ENCODE assay signal across 2 cellular contexts in the genomic region with DNA sequence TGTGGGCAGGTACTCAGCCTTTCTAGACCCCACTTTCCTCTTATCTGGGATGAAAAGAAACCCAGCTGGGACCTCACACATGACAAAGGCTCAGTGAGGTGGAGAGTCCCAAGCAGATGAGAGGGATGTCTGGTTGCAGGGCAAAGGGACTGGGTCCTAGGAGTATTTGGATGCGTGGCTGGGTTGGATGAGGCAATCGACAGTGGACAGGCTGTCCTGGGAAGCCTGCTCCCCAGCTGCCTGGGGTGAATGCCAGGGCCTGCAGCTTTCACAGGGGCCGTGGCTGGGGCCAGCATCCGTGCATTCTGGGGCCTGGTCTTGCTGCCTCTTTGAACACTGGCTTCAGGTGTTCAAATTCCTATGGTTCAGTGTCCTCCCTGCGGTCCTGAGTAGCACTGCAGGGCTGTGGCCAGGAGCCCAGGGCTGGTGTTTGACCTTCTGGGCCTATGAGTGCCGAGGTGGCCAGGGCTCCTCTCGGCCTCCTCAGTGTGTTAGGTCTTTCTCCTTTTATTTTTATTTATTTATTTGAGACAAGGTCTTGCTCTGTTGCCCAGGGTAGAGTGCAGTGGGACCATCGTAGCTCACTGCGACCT.
TF ChIP-seq lines count a peak whose summit lies in the region.

No MANE protein-coding gene starts in this region.

TF ChIP-seq in WTC11, 78 proteins besides CTCF, POLR2A, EP300 and RAD21:
- TF ChIP-seq PRRX2 (CRISPR knock-in tag; IDR thresholded peaks at IDR 0.05) = no peak
- TF ChIP-seq NR2C2 (CRISPR knock-in tag; IDR thresholded peaks at IDR 0.05) = no peak

TF ChIP-seq in HepG2, 621 proteins besides CTCF, POLR2A, EP300 and RAD21:
- no peak for TF ChIP-seq SRSF4 (IDR thresholded peaks at IDR 0.05; ENCODE audit: low read depth, low read length, poor library complexity, severe bottlenecking)
- TF ChIP-seq ZFP36L1 (CRISPR knock-in tag; IDR thresholded peaks at IDR 0.05) = no peak
- TF ChIP-seq, protein P1, sequence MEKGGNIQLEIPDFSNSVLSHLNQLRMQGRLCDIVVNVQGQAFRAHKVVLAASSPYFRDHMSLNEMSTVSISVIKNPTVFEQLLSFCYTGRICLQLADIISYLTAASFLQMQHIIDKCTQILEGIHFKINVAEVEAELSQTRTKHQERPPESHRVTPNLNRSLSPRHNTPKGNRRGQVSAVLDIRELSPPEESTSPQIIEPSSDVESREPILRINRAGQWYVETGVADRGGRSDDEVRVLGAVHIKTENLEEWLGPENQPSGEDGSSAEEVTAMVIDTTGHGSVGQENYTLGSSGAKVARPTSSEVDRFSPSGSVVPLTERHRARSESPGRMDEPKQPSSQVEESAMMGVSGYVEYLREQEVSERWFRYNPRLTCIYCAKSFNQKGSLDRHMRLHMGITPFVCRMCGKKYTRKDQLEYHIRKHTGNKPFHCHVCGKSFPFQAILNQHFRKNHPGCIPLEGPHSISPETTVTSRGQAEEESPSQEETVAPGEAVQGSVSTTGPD (CRISPR knock-in tag; IDR thresholded peaks at IDR 0.05) = no peak
- TF ChIP-seq ZNF703 (CRISPR knock-in tag; IDR thresholded peaks at IDR 0.05; ENCODE audit: borderline replicate concordance) = no peak
- TF ChIP-seq, protein P2, sequence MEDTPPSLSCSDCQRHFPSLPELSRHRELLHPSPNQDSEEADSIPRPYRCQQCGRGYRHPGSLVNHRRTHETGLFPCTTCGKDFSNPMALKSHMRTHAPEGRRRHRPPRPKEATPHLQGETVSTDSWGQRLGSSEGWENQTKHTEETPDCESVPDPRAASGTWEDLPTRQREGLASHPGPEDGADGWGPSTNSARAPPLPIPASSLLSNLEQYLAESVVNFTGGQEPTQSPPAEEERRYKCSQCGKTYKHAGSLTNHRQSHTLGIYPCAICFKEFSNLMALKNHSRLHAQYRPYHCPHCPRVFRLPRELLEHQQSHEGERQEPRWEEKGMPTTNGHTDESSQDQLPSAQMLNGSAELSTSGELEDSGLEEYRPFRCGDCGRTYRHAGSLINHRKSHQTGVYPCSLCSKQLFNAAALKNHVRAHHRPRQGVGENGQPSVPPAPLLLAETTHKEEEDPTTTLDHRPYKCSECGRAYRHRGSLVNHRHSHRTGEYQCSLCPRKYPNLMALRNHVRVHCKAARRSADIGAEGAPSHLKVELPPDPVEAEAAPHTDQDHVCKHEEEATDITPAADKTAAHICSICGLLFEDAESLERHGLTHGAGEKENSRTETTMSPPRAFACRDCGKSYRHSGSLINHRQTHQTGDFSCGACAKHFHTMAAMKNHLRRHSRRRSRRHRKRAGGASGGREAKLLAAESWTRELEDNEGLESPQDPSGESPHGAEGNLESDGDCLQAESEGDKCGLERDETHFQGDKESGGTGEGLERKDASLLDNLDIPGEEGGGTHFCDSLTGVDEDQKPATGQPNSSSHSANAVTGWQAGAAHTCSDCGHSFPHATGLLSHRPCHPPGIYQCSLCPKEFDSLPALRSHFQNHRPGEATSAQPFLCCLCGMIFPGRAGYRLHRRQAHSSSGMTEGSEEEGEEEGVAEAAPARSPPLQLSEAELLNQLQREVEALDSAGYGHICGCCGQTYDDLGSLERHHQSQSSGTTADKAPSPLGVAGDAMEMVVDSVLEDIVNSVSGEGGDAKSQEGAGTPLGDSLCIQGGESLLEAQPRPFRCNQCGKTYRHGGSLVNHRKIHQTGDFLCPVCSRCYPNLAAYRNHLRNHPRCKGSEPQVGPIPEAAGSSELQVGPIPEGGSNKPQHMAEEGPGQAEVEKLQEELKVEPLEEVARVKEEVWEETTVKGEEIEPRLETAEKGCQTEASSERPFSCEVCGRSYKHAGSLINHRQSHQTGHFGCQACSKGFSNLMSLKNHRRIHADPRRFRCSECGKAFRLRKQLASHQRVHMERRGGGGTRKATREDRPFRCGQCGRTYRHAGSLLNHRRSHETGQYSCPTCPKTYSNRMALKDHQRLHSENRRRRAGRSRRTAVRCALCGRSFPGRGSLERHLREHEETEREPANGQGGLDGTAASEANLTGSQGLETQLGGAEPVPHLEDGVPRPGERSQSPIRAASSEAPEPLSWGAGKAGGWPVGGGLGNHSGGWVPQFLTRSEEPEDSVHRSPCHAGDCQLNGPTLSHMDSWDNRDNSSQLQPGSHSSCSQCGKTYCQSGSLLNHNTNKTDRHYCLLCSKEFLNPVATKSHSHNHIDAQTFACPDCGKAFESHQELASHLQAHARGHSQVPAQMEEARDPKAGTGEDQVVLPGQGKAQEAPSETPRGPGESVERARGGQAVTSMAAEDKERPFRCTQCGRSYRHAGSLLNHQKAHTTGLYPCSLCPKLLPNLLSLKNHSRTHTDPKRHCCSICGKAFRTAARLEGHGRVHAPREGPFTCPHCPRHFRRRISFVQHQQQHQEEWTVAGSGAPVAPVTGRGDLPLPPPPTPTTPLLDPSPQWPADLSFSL (CRISPR knock-in tag; IDR thresholded peaks at IDR 0.05) = no peak
- TF ChIP-seq, protein P3, sequence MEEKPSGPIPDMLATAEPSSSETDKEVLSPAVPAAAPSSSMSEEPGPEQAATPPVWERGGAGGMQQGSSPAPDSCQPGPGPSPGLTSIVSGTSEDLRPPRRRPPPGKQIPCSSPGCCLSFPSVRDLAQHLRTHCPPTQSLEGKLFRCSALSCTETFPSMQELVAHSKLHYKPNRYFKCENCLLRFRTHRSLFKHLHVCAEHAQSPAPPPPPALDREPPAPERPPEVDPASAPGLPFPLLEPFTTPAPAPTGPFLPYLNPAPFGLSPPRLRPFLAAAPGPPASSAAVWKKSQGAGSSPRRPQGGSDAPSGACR (CRISPR knock-in tag; IDR thresholded peaks at IDR 0.05) = no peak
- no peak for TF ChIP-seq ZNF232 (CRISPR knock-in tag; IDR thresholded peaks at IDR 0.05; ENCODE audit: borderline replicate concordance)
- no peak for TF ChIP-seq ZNF558 (CRISPR knock-in tag; IDR thresholded peaks at IDR 0.05; ENCODE audit: borderline replicate concordance)
- no peak for TF ChIP-seq ZC3H4 (CRISPR knock-in tag; IDR thresholded peaks at IDR 0.05; ENCODE audit: borderline replicate concordance)
- no peak for TF ChIP-seq NAIF1 (CRISPR knock-in tag; IDR thresholded peaks at IDR 0.05; ENCODE audit: borderline replicate concordance)
- TF ChIP-seq, protein P4, sequence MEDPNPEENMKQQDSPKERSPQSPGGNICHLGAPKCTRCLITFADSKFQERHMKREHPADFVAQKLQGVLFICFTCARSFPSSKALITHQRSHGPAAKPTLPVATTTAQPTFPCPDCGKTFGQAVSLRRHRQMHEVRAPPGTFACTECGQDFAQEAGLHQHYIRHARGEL (CRISPR knock-in tag; IDR thresholded peaks at IDR 0.05) = no peak
- no peak for TF ChIP-seq ZNF569 (CRISPR knock-in tag; IDR thresholded peaks at IDR 0.05; ENCODE audit: borderline replicate concordance)
- no peak for TF ChIP-seq ZNF674 (CRISPR knock-in tag; IDR thresholded peaks at IDR 0.05; ENCODE audit: low read depth)
- TF ChIP-seq ATM (IDR thresholded peaks at IDR 0.05; ENCODE audit: borderline replicate concordance) = no peak
- no peak for TF ChIP-seq SMYD3 (CRISPR knock-in tag; IDR thresholded peaks at IDR 0.05)
- TF ChIP-seq EHMT2 (IDR thresholded peaks at IDR 0.05; ENCODE audit: borderline replicate concordance, low read depth, low read length) = no peak
- TF ChIP-seq, protein P5, sequence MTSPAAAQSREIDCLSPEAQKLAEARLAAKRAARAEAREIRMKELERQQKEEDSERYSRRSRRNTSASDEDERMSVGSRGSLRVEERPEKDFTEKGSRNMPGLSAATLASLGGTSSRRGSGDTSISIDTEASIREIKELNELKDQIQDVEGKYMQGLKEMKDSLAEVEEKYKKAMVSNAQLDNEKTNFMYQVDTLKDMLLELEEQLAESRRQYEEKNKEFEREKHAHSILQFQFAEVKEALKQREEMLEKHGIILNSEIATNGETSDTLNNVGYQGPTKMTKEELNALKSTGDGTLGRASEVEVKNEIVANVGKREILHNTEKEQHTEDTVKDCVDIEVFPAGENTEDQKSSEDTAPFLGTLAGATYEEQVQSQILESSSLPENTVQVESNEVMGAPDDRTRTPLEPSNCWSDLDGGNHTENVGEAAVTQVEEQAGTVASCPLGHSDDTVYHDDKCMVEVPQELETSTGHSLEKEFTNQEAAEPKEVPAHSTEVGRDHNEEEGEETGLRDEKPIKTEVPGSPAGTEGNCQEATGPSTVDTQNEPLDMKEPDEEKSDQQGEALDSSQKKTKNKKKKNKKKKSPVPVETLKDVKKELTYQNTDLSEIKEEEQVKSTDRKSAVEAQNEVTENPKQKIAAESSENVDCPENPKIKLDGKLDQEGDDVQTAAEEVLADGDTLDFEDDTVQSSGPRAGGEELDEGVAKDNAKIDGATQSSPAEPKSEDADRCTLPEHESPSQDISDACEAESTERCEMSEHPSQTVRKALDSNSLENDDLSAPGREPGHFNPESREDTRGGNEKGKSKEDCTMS (CRISPR knock-in tag; conservative IDR thresholded peaks at IDR 0.05) = no peak
- TF ChIP-seq THAP9 (CRISPR knock-in tag; IDR thresholded peaks at IDR 0.05; ENCODE audit: borderline replicate concordance) = no peak
